Comparison of ENCODE assay signal across 13 cellular contexts in the genomic region with DNA sequence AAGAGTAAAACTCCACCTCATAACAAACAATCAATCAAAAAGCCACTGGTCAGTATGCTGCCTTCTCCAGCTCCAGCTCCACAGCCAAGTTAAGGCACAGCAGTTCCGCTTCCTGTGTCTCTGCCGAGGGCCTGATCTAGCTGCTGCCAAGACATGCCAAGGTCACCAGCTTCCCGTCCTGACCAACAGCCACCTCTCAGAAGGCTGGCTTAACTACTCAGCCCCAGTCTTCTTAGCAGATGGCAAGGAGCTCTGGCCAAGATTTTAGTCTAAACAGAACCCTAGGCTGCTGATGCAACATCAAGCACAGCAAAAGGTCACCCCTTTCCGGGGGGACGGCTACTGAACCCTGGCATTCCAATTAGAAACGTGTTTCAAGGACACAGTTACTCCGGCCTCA. TPM values are rescaled to one million over a fixed set of nuclear protein-coding genes. Genes with fewer than 3 reads are reported as not detected.
A peak's percentile ranks its signal among the peaks of the same experiment; 100 is the strongest.
DNase-seq lines count a peak whose midpoint lies in the region; ATAC-seq and TF ChIP-seq lines count a peak whose summit lies in the region.
"Had no signal": no experiment of that assay in that cellular context is flagged by ENCODE, and none has a peak within 500 bp of the region (broad histone marks: within the 10 kb centered on the region; RNA-seq: fewer than 3 reads in every experiment).

No MANE protein-coding gene starts in this region.

- TF ChIP-seq EP300 in sigmoid colon (IDR thresholded peaks at IDR 0.05) = no peak

- H3K4me1 ChIP-seq in adrenal gland (replicated peaks in 1 of 2) (peaks cover 39 to 55% of the 10 kb centered on the region in 2 donors), heart left ventricle (peaks cover 0 to 28% (median 8%) of the 10 kb centered on the region in 12 donors), sigmoid colon (peaks cover 0 to 55% (median 30%) of the 10 kb centered on the region in 4 donors)

- TF ChIP-seq POLR2A in adrenal gland (IDR thresholded peaks at IDR 0.05) (peak in 1 of 2 donors; percentile 66), heart left ventricle (IDR thresholded peaks at IDR 0.05) (no peak), sigmoid colon (IDR thresholded peaks at IDR 0.05) (no peak)

- intact Hi-C loops in adrenal gland (cut with DNase I) (no loop called here), heart left ventricle (cut with DNase I) (no loop called here), sigmoid colon (cut with DNase I) (loop anchor here (10.0 kb wide), 3 partner anchors 54 to 176 kb away; partner anchors contain the start of genes PAFAH1B1, SGSM2 and TSR1)

- ATAC-seq in heart left ventricle (peak in 3 of 4 donors; percentile 32 to 54 (median 33)), HG03039 (IDR thresholded peaks at IDR 0.05; ENCODE audit: unreplicated experiment) (no peak)

- H3K36me3 ChIP-seq in H7 (replicated peaks; ENCODE audit: control insufficient read depth, insufficient read depth, low read length) = peaks cover 19% of the 10 kb centered on the region
- H3K36me3 ChIP-seq in adrenal gland (replicated peaks in 1 of 2) = peaks cover 0 to 14% of the 10 kb centered on the region in 2 donors
- peaks cover 0 to 48% (median 30%) of the 10 kb centered on the region in 9 donors for H3K36me3 ChIP-seq in heart left ventricle
- H3K36me3 ChIP-seq in sigmoid colon = peaks cover 4 to 35% (median 6%) of the 10 kb centered on the region in 4 donors

- peak overlapping the region; percentile 29 to 93 (median 81) for H3K27ac ChIP-seq in adrenal gland
- H3K27ac ChIP-seq in heart left ventricle = peak overlapping the region in 11 of 12 donors; percentile 3 to 76 (median 61)
- H3K27ac ChIP-seq in sigmoid colon = peak overlapping the region; percentile 78 to 81 (median 80)
- H3K27ac ChIP-seq: C4-2B had no signal

- H3K27me3 ChIP-seq in H7 (ENCODE audit: control insufficient read depth, insufficient read depth, low read length) (no peaks in the 10 kb centered on the region), adrenal gland (no peaks in the 10 kb centered on the region), heart left ventricle (no peaks in the 10 kb centered on the region), sigmoid colon (no peaks in the 10 kb centered on the region)

- WGBS in adrenal gland, 4 donors = 27 to 45% (median 32%) methylated on average over 4 to 7 of the region's 7 CpGs
- WGBS in heart left ventricle, 4 donors = 50 to 66% (median 53%) methylated on average over 6 to 7 of the region's 7 CpGs
- 80 to 81% methylated on average over 7 of the region's 7 CpGs for WGBS in sigmoid colon, 2 donors

- DNase-seq in H7 (peak; percentile 12), adrenal gland (peak; percentile 68 to 93 (median 90)), heart left ventricle (no peak), sigmoid colon (peak; percentile 81), Ammon's horn (ENCODE audit: low spot score) (no peak), NCI-H146 (lab: John Stamatoyannopoulos, UW) (no peak), NCI-H2171 treated with DMSO at 0.1 percent for 48 hours (lab: John Stamatoyannopoulos, UW) (no peak)
- DNase-seq: activated naive CD4-positive, alpha-beta T cell treated with anti-CD3 and anti-CD28 coated beads for 36 hours; NCI-H510A; stimulated activated CD4-positive, alpha-beta T cell treated with anti-CD3 and anti-CD28 coated beads, Interleukin-1b, Interleukin-23, amount 100 ng/mL, for 48 hours; T-helper 9 cell had no signal

- no peaks in the 10 kb centered on the region for H3K9me3 ChIP-seq in adrenal gland (replicated peaks in 1 of 3)
- no peaks in the 10 kb centered on the region for H3K9me3 ChIP-seq in heart left ventricle
- no peaks in the 10 kb centered on the region for H3K9me3 ChIP-seq in sigmoid colon

- H3K4me3 ChIP-seq in H7 (ENCODE audit: insufficient read depth, low read depth, low read length) (no peak overlapping the region), adrenal gland (no peak overlapping the region), heart left ventricle (peak overlapping the region in 3 of 12 donors; percentile 14 to 29 (median 26)), sigmoid colon (no peak overlapping the region)

- TF ChIP-seq CTCF in adrenal gland (IDR thresholded peaks at IDR 0.05) (no peak), heart left ventricle (IDR thresholded peaks at IDR 0.05) (no peak), sigmoid colon (IDR thresholded peaks at IDR 0.05) (no peak)

RNA-seq across cellular contexts. Expression of gene MNT, which starts 17.7 kb away (rescaled TPM):
- 9.0 and 13.4 TPM in 2 replicates for total RNA-seq in H7 (2014; rRNA removed; shearing (Covaris generic))
- total RNA-seq in adrenal gland = 10 to 100 TPM in 7 of 8 donors, 1 to 10 TPM in 1; 9.4 to 43.9 (median 20.9) TPM
- 10 to 100 TPM in 1 of 3 donors, 1 to 10 TPM in 2; 4.9 to 30.6 (median 7.7) TPM for polyA plus RNA-seq in adrenal gland
- 10 to 100 TPM in 4 of 9 donors, 1 to 10 TPM in 5; 4.1 to 20.4 (median 9.8) TPM for total RNA-seq in heart left ventricle
- polyA plus RNA-seq in heart left ventricle = 10 to 100 TPM in 1 of 2 donors, 1 to 10 TPM in 1; 7.2 to 10.3 TPM
- total RNA-seq in sigmoid colon = 10 to 100 TPM in 2 of 4 donors, 1 to 10 TPM in 2; 7.1 to 19.9 (median 11.6) TPM
- 10 to 100 TPM in 1 of 3 donors, 1 to 10 TPM in 2; 2.1 to 24.1 (median 3.0) TPM for polyA plus RNA-seq in sigmoid colon

Comparison
In these comparisons a context has a peak if more than half of its experiments do, and no peak if none do; other contexts are left out.
1. DNase-seq: peak in H7 (single experiment), adrenal gland (7 of 7) and sigmoid colon (single experiment); none in heart left ventricle (0 of 5), Ammon's horn (single experiment), NCI-H146 (single experiment) and NCI-H2171 treated with DMSO at 0.1 percent for 48 hours (single experiment).
2. Peak in every context shown above with its lines, with median percentiles within 50 percentile points of each other: H3K27ac ChIP-seq.